ENCODE assay signal across 28 cellular contexts in genomic region chr17:17352836-17353624, GRCh38. TPM values are rescaled to one million over a fixed set of nuclear protein-coding genes. Genes with fewer than 3 reads are reported as not detected.
DNase-seq lines count a peak whose midpoint lies in the region; ATAC-seq, FAIRE-seq and TF ChIP-seq lines count a peak whose summit lies in the region.
"Had no signal": no experiment of that assay in that cellular context is flagged by ENCODE, and none has a peak within 500 bp of the region (broad histone marks: within the 10 kb centered on the region; RNA-seq: fewer than 3 reads in every experiment).

No MANE protein-coding gene starts in this region.

- H3K4me1 ChIP-seq in SK-N-SH (ENCODE audit: control insufficient read depth in 1 of 2, insufficient read depth in 2 of 2, low read depth in 1 of 2, low read length in 1 of 2) (peaks cover 0 to 28% of the 10 kb centered on the region in 2 experiments; a peak in 1 of 4 replicates), HEK293 (ENCODE audit: control insufficient read depth, insufficient read depth, low read length) (no peaks in the 10 kb centered on the region), endothelial cell of umbilical vein (ENCODE audit: control insufficient read depth, extremely low read depth, insufficient read depth, low read length) (peaks cover 14% of the 10 kb centered on the region)
- H3K4me1 ChIP-seq: body of pancreas, testis had no signal

- ATAC-seq in SK-N-SH treated with all-trans-retinoic acid at 6 μM for 48 hours = no peak
- ATAC-seq: body of pancreas; left lobe of liver; naive thymus-derived CD4-positive, alpha-beta T cell; stimulated activated naive CD8-positive, alpha-beta T cell treated with anti-CD3 and anti-CD28 coated beads, Interleukin-15, Interleukin-2, amounts not matched to agents 100 U/mL and 50 U/mL, for 24 hours had no signal

- no TSS peak for BruUV-seq in endothelial cell of umbilical vein (replicated peaks; lab: Mats Ljungman, UMichigan)

- no peak for TF ChIP-seq RAD21 in SK-N-SH (IDR thresholded peaks at IDR 0.05; ENCODE audit: low read length)

- DNase-seq in SK-N-SH (peak; percentile 39), endothelial cell of umbilical vein (ENCODE audit: low read depth, low spot score) (no peak), posterior vena cava (ENCODE audit: low spot score) (peak; percentile 73), G401 (ENCODE audit: low spot score) (no peak), NCI-H146 treated with DMSO at 0.1 percent for 48 hours (lab: John Stamatoyannopoulos, UW; ENCODE audit: unreplicated experiment) (no peak), NCI-H69 (lab: John Stamatoyannopoulos, UW) (no peak)
- DNase-seq: activated CD4-positive, alpha-beta memory T cell treated with anti-CD3 and anti-CD28 coated beads for 36 hours; activated CD4-positive, alpha-beta T cell treated with anti-CD3 and anti-CD28 coated beads for 1 hour; activated naive CD4-positive, alpha-beta T cell treated with anti-CD3 and anti-CD28 coated beads, Interleukin-2, amount 50 U/mL, for 16 hours; COR-L47; naive thymus-derived CD4-positive, alpha-beta T cell; NCI-H1048; NCI-H1694; NCI-H2171 treated with DMSO at 0.1 percent for 48 hours; NCI-H510A; stimulated activated CD4-positive, alpha-beta T cell treated with anti-CD3 and anti-CD28 coated beads, Interleukin-1b, Interleukin-23, amount 100 ng/mL, for 48 hours; stimulated activated naive CD8-positive, alpha-beta T cell treated with anti-CD3 and anti-CD28 coated beads, Interleukin-15, Interleukin-2, amounts not matched to agents 100 U/mL and 50 U/mL, for 24 hours; testis had no signal

- intact Hi-C loops in endothelial cell of umbilical vein (cut with micrococcal nuclease) = loop anchor here (2.0 kb wide), 1 partner anchor 72 kb away; the partner anchor contains the start of gene COPS3
- intact Hi-C loops in posterior vena cava (cut with DNase I) = loop anchor here in 1 of 2 donors (2.0 to 10.0 kb wide), 2 partner anchors 142 to 290 kb away; partner anchors contain the start of gene RASD1

- TF ChIP-seq CTCF in SK-N-SH (IDR thresholded peaks at IDR 0.05) (no peak), HEK293 (tag by site-specific recombination; IDR thresholded peaks at IDR 0.05) (no peak), endothelial cell of umbilical vein (IDR thresholded peaks at IDR 0.05; ENCODE audit: extremely low read depth in 1 of 2, insufficient read depth in 1 of 2, low read depth in 1 of 2, low read length in 2 of 2) (no peak)

- POLR2A ChIA-PET in SK-N-SH (lab: Yijun Ruan, JAX) (no interaction called here), HEK293 (lab: Yijun Ruan, JAX) (interaction anchor here (0.5 kb wide), 1 partner anchor 972 kb away, joined by 3 read pairs; the partner anchor contains the start of gene UBB), endothelial cell of umbilical vein (lab: Charles Lee) (no interaction called here)

- dilution Hi-C loops in endothelial cell of umbilical vein (cut with MboI; ENCODE audit: extremely low pct_ligation_motif_present, low sequenced_read_pairs) = no loop called here

- no peaks in the 10 kb centered on the region for H3K9me1 ChIP-seq in endothelial cell of umbilical vein (replicated peaks; ENCODE audit: control insufficient read depth, extremely low read depth, insufficient read depth, low read length)

- H3K79me2 ChIP-seq in SK-N-SH (ENCODE audit: insufficient read depth) (no peaks in the 10 kb centered on the region), endothelial cell of umbilical vein (ENCODE audit: control insufficient read depth, insufficient read depth, low read length) (no peaks in the 10 kb centered on the region)

- H3K4me3 ChIP-seq in SK-N-SH (ENCODE audit: low read depth in 2 of 2, low read length in 1 of 2) = no peak overlapping the region
- no peak overlapping the region for H3K4me3 ChIP-seq in HEK293 (ENCODE audit: low read depth, low read length)
- H3K4me3 ChIP-seq in endothelial cell of umbilical vein (replicated peaks in 1 of 3; ENCODE audit: insufficient read depth in 1 of 3, low read depth in 1 of 3, low read length in 3 of 3) = no peak overlapping the region
- H3K4me3 ChIP-seq: body of pancreas, PC-9, smooth muscle cell, testis had no signal

- no peak for FAIRE-seq in endothelial cell of umbilical vein (lab: Jason Lieb, UNC)
- FAIRE-seq: G401.6, urothelium cell line had no signal

- no peak for TF ChIP-seq POLR2A in endothelial cell of umbilical vein (IDR thresholded peaks at IDR 0.05; ENCODE audit: low read depth, low read length)

- WGBS in SK-N-SH (ENCODE audit: low lambda C conversion rate) = 85% methylated on average over 9 of the region's 14 CpGs

- no peaks in the 10 kb centered on the region for H3K27me3 ChIP-seq in SK-N-SH (ENCODE audit: insufficient read depth)
- no peaks in the 10 kb centered on the region for H3K27me3 ChIP-seq in endothelial cell of umbilical vein (ENCODE audit: control insufficient read depth in 2 of 2, insufficient read depth in 2 of 2, low read length in 2 of 2)
- H3K27me3 ChIP-seq: body of pancreas, testis had no signal

- no peak overlapping the region for H3K9ac ChIP-seq in SK-N-SH
- no peak overlapping the region for H3K9ac ChIP-seq in endothelial cell of umbilical vein (replicated peaks; ENCODE audit: extremely low read depth, insufficient read depth, low read length)

- TF ChIP-seq EP300 in SK-N-SH (IDR thresholded peaks at IDR 0.05; ENCODE audit: borderline replicate concordance in 1 of 2, low read depth in 1 of 2, low read length in 1 of 2) = no peak

- CTCF ChIA-PET in SK-N-SH (lab: Yijun Ruan, JAX) (interaction anchor here (1.0 to 7.7 kb wide), 12 partner anchors 11 to 286 kb away, joined by 3 to 155 read pairs (median 13); partner anchors contain the start of gene RASD1), HEK293 (lab: Yijun Ruan, JAX) (interaction anchor here (0.6 to 7.0 kb wide), 6 partner anchors 17 to 329 kb away, joined by 3 to 161 read pairs (median 19); partner anchors contain the start of gene RASD1), endothelial cell of umbilical vein (lab: Charles Lee) (interaction anchor here (1.6 to 5.7 kb wide), 6 partner anchors 35 to 289 kb away, joined by 4 to 64 read pairs (median 12); partner anchors contain the start of gene RASD1)

- H3K9me3 ChIP-seq in SK-N-SH (no peaks in the 10 kb centered on the region), HEK293 (ENCODE audit: control insufficient read depth, insufficient read depth, low read depth, low read length) (no peaks in the 10 kb centered on the region), endothelial cell of umbilical vein (replicated peaks; ENCODE audit: control insufficient read depth, insufficient read depth, low read length) (no peaks in the 10 kb centered on the region)
- H3K9me3 ChIP-seq: body of pancreas, testis had no signal

- H3K27ac ChIP-seq in SK-N-SH (ENCODE audit: low read depth in 2 of 2, low read length in 1 of 2) (peak overlapping the region in 1 of 2 experiments; percentile 75; a peak in 2 of 4 replicates), HEK293 (ENCODE audit: extremely low read depth, low read depth, low read length) (no peak overlapping the region), endothelial cell of umbilical vein (ENCODE audit: insufficient read depth, low read depth, low read length) (peak overlapping the region; percentile 56)
- H3K27ac ChIP-seq: body of pancreas, C4-2B, epithelial cell of prostate, PC-9, testis had no signal

- peaks cover 5% of the 10 kb centered on the region for H3F3A ChIP-seq in SK-N-SH (replicated peaks; ENCODE audit: insufficient read depth)

- H4K20me1 ChIP-seq in SK-N-SH (ENCODE audit: insufficient read depth) = no peaks in the 10 kb centered on the region
- no peaks in the 10 kb centered on the region for H4K20me1 ChIP-seq in endothelial cell of umbilical vein (replicated peaks; ENCODE audit: control insufficient read depth, extremely low read depth, insufficient read depth, low read length)

- in situ Hi-C loops in G401 (cut with HindIII; ENCODE audit: low sequenced_read_pairs) = no loop called here

- H3K4me2 ChIP-seq in SK-N-SH (no peak overlapping the region), endothelial cell of umbilical vein (ENCODE audit: insufficient read depth, low read length) (no peak overlapping the region)
- H3K4me2 ChIP-seq: PC-9 had no signal

- H3K9me2 ChIP-seq in SK-N-SH = no peaks in the 10 kb centered on the region

- no peak overlapping the region for H2AFZ ChIP-seq in SK-N-SH (ENCODE audit: low read depth)
- no peak overlapping the region for H2AFZ ChIP-seq in endothelial cell of umbilical vein (ENCODE audit: low read depth, low read length)
- H2AFZ ChIP-seq: PC-9 had no signal

- H3K36me3 ChIP-seq in SK-N-SH (replicated peaks in 1 of 2; ENCODE audit: control insufficient read depth in 1 of 2, insufficient read depth in 2 of 2, low read length in 1 of 2) (no peaks in the 10 kb centered on the region), HEK293 (ENCODE audit: control insufficient read depth in 2 of 2, insufficient read depth in 1 of 2, low read length in 2 of 2) (no peaks in the 10 kb centered on the region), endothelial cell of umbilical vein (ENCODE audit: control insufficient read depth in 2 of 2, extremely low read depth in 1 of 2, insufficient read depth in 2 of 2, low read length in 2 of 2) (no peaks in the 10 kb centered on the region)

TF ChIP-seq in SK-N-SH, 30 proteins besides CTCF, POLR2A, EP300 and RAD21 (continues in another document):
- no peak for TF ChIP-seq FOSL2 (IDR thresholded peaks at IDR 0.05; ENCODE audit: borderline replicate concordance, low read depth)

TF ChIP-seq in SK-N-SH treated with all-trans-retinoic acid at 6 μM for 48 hours, 23 proteins besides CTCF, POLR2A, EP300 and RAD21 (continues in another document):
- no peak for TF ChIP-seq ZNF565 (CRISPR knock-in tag; conservative IDR thresholded peaks at IDR 0.05; ENCODE audit: low read depth)
- no peak for TF ChIP-seq CSDC2 (CRISPR knock-in tag; IDR thresholded peaks at IDR 0.05)

TF ChIP-seq in HEK293, 187 proteins besides CTCF, POLR2A, EP300 and RAD21 (continues in another document):
- TF ChIP-seq ZNF658 (tag by site-specific recombination; IDR thresholded peaks at IDR 0.05) (no peak), OSR2 (tag by site-specific recombination; IDR thresholded peaks at IDR 0.05) (no peak)

TF ChIP-seq in endothelial cell of umbilical vein, 7 proteins besides CTCF, POLR2A, EP300 and RAD21 (continues in another document):
- no peak for TF ChIP-seq JUN (IDR thresholded peaks at IDR 0.05; ENCODE audit: borderline replicate concordance, insufficient read depth, insufficient read length, low read depth)

RNA-seq across cellular contexts. Expression of gene NT5M, which starts 49.9 kb away (rescaled TPM):
- polyA plus RNA-seq in SK-N-SH (2012; rRNA removed) = 3.3 and 3.9 TPM in 2 replicates
- polyA plus RNA-seq in SK-N-SH (2012; cell fraction: cytosol; rRNA removed) = 1.6 and 2.4 TPM in 2 replicates
- polyA plus RNA-seq in SK-N-SH (2012; cell fraction: nucleus; rRNA removed) = 4.1 and 5.3 TPM in 2 replicates
- total RNA-seq in endothelial cell of umbilical vein = 2.1 and 3.0 TPM in 2 replicates
- 0.91 and 1.8 TPM in 2 replicates for polyA plus RNA-seq in endothelial cell of umbilical vein
- 0.79 and 1.2 TPM in 2 replicates for polyA plus RNA-seq in endothelial cell of umbilical vein (2011; cell fraction: cytosol; rRNA removed)
- 0.80 and 1.1 TPM in 2 replicates for polyA plus RNA-seq in endothelial cell of umbilical vein (2011; cell fraction: nucleus; rRNA removed)
- polyA plus RNA-seq in endothelial cell of umbilical vein (2012) = 0.64 and 1.9 TPM in 2 replicates
- 0.27 and 0.45 TPM in 2 replicates for polyA minus RNA-seq in endothelial cell of umbilical vein
- polyA minus RNA-seq in endothelial cell of umbilical vein (2011; cell fraction: cytosol; rRNA and poly(A)+ RNA removed) = 2.5 TPM
- polyA minus RNA-seq in endothelial cell of umbilical vein (2011; cell fraction: nucleus; rRNA and poly(A)+ RNA removed) = 0.43 TPM in 1 of 2 replicates, not detected in the other
- total RNA-seq in posterior vena cava = 1 to 10 TPM; 2.8 to 3.0 TPM
- 1.4 and 3.8 TPM in 2 replicates for total RNA-seq in G401 (2014; rRNA removed; shearing (Covaris generic))

Comparison
In these comparisons a context has a peak if more than half of its experiments do, and no peak if none do; other contexts are left out.
1. DNase-seq: peak in SK-N-SH (single experiment) and posterior vena cava (single experiment); none in endothelial cell of umbilical vein (single experiment), G401 (single experiment), NCI-H146 treated with DMSO at 0.1 percent for 48 hours (single experiment) and NCI-H69 (single experiment).